8 cellular contexts compared by ENCODE assay signal in genomic region chr17:64781394-64781793, GRCh38.
A peak's percentile ranks its signal among the peaks of the same experiment; 100 is the strongest.
DNase-seq lines count a peak whose midpoint lies in the region; ATAC-seq, FAIRE-seq and TF ChIP-seq lines count a peak whose summit lies in the region.

No MANE protein-coding gene starts in this region.

- ATAC-seq in upper lobe of right lung (peak; percentile 52), GM18861 (IDR thresholded peaks at IDR 0.05; ENCODE audit: unreplicated experiment) (no peak)

- no peak for TF ChIP-seq POLR2A in GM12892 (IDR thresholded peaks at IDR 0.05; ENCODE audit: low read depth, low read length)

- H3K4ac ChIP-seq in mesenchymal stem cell (ENCODE audit: low read depth in 1 of 2, low read length in 2 of 2) = no peak overlapping the region

- H2AFZ ChIP-seq in mesenchymal stem cell (ENCODE audit: low read depth, low read length) = peak overlapping the region; percentile 34

- under 1% methylated on average over 38 of the region's 40 CpGs for WGBS in mesenchymal stem cell

- H3K27me3 ChIP-seq in mesenchymal stem cell (ENCODE audit: control insufficient read depth in 1 of 2, insufficient read depth in 1 of 2, low read length in 2 of 2) (peaks cover 6 to 30% of the 10 kb centered on the region in 2 experiments), upper lobe of right lung (no peaks in the 10 kb centered on the region)

- H3K14ac ChIP-seq in mesenchymal stem cell (ENCODE audit: low read length in 2 of 2) = no peak overlapping the region

- H2BK5ac ChIP-seq in mesenchymal stem cell (ENCODE audit: low read depth, low read length, poor library complexity, severe bottlenecking) = no peak overlapping the region

- peak overlapping the region; percentile 2 for H2BK15ac ChIP-seq in mesenchymal stem cell (ENCODE audit: low read depth, poor library complexity, severe bottlenecking)

- H2BK12ac ChIP-seq in mesenchymal stem cell (ENCODE audit: low read length in 2 of 2) = peak overlapping the region in 1 of 2 experiments; percentile 37

- peak overlapping the region; percentile 73 for H2BK120ac ChIP-seq in mesenchymal stem cell (ENCODE audit: low read depth, low read length)

- peak overlapping the region; percentile 87 for H4K8ac ChIP-seq in mesenchymal stem cell (ENCODE audit: low read length)

- H3K4me2 ChIP-seq in mesenchymal stem cell (ENCODE audit: low read length, poor library complexity, severe bottlenecking) = peak overlapping the region; percentile 33

- H3K23ac ChIP-seq in mesenchymal stem cell (ENCODE audit: low read length in 2 of 2) = no peak overlapping the region

- FAIRE-seq in GM12892 (lab: Jason Lieb, UNC) = no peak

- H3K27ac ChIP-seq in mesenchymal stem cell (ENCODE audit: low read length, poor library complexity, severe bottlenecking) (no peak overlapping the region), upper lobe of right lung (peak overlapping the region; percentile 86)

- H3K4me1 ChIP-seq in mesenchymal stem cell (ENCODE audit: control insufficient read depth, insufficient read depth, low read depth, low read length) (peaks cover 54% of the 10 kb centered on the region), upper lobe of right lung (peaks cover 52% of the 10 kb centered on the region)

- no peak overlapping the region for H3K9ac ChIP-seq in mesenchymal stem cell (ENCODE audit: low read length)

- peaks cover 40 to 41% of the 10 kb centered on the region in 2 experiments for H3K36me3 ChIP-seq in mesenchymal stem cell (ENCODE audit: control insufficient read depth in 1 of 2, insufficient read depth in 2 of 2, low read depth in 1 of 2, low read length in 2 of 2)
- H3K36me3 ChIP-seq in upper lobe of right lung = peaks cover 23% of the 10 kb centered on the region

- H3K4me3 ChIP-seq in mesenchymal stem cell (ENCODE audit: insufficient read depth in 1 of 2, low read depth in 1 of 2, low read length in 2 of 2) (no peak overlapping the region), upper lobe of right lung (peak overlapping the region; percentile 62)

- no peak overlapping the region for H2AK5ac ChIP-seq in mesenchymal stem cell (ENCODE audit: low read length, severe bottlenecking)

- DNase-seq in activated CD8-positive, alpha-beta memory T cell treated with anti-CD3 and anti-CD28 coated beads for 24 hours = peak; percentile 77
- DNase-seq in activated CD8-positive, alpha-beta memory T cell treated with anti-CD3 and anti-CD28 coated beads, Interleukin-2, amount 50 U/mL, for 4 hours = no peak
- DNase-seq in T-helper 22 cell (ENCODE audit: low read depth) = peak; percentile 39
- DNase-seq in dermis blood vessel endothelial cell = peak; percentile 73
- DNase-seq in mesenchymal stem cell = peak; percentile 57
- peak; percentile 90 for DNase-seq in upper lobe of right lung
- no peak for DNase-seq in GM12892 (ENCODE audit: insufficient read length)

- intact Hi-C loops in upper lobe of right lung (cut with DNase I) = no loop called here

- TF ChIP-seq CTCF in upper lobe of right lung (IDR thresholded peaks at IDR 0.05) = no peak

- H3K79me1 ChIP-seq in mesenchymal stem cell (replicated peaks; ENCODE audit: low read length, poor library complexity, severe bottlenecking) = peaks cover 2% of the 10 kb centered on the region

- H3K9me3 ChIP-seq in mesenchymal stem cell (ENCODE audit: control insufficient read depth, low read length) (no peaks in the 10 kb centered on the region), upper lobe of right lung (no peaks in the 10 kb centered on the region)

- H3K18ac ChIP-seq in mesenchymal stem cell (ENCODE audit: low read depth in 1 of 2, low read length in 2 of 2) = peak overlapping the region; percentile 47 to 82

- H4K91ac ChIP-seq in mesenchymal stem cell (ENCODE audit: low read length) = no peak overlapping the region

Comparison
In these comparisons a context has a peak if more than half of its experiments do, and no peak if none do; other contexts are left out.
1. DNase-seq: peak in activated CD8-positive, alpha-beta memory T cell treated with anti-CD3 and anti-CD28 coated beads for 24 hours (single experiment), T-helper 22 cell (single experiment), dermis blood vessel endothelial cell (single experiment), mesenchymal stem cell (single experiment) and upper lobe of right lung (single experiment); none in activated CD8-positive, alpha-beta memory T cell treated with anti-CD3 and anti-CD28 coated beads, Interleukin-2, amount 50 U/mL, for 4 hours (single experiment) and GM12892 (single experiment).